Comparison of ENCODE assay signal across 1 cellular context in genomic region chr17:76567634-76568432, GRCh38.
TF ChIP-seq lines count a peak whose summit lies in the region.

No MANE protein-coding gene starts in this region.

TF ChIP-seq in HepG2, 621 proteins besides CTCF, POLR2A, EP300 and RAD21 (continued from another document):
- TF ChIP-seq SALL1 (CRISPR knock-in tag; IDR thresholded peaks at IDR 0.05), result peak; percentile 63
- TF ChIP-seq MED1 (CRISPR knock-in tag; IDR thresholded peaks at IDR 0.05), result peak; percentile 47
- TF ChIP-seq EHMT2 (IDR thresholded peaks at IDR 0.05; ENCODE audit: borderline replicate concordance, low read depth, low read length), result no peak
- TF ChIP-seq ZNF639 (CRISPR knock-in tag; conservative IDR thresholded peaks at IDR 0.05), result no peak
- TF ChIP-seq UBTF (CRISPR knock-in tag; IDR thresholded peaks at IDR 0.05), result peak; percentile 45; the same call in 1 of the 2 replicates
- peak; percentile 72 for TF ChIP-seq BORCS8-MEF2B (CRISPR knock-in tag; IDR thresholded peaks at IDR 0.05)
- TF ChIP-seq SOX13 (IDR thresholded peaks at IDR 0.05), result no peak
- peak in 1 of 2 experiments; percentile 63; a peak in 1 of 4 replicates for TF ChIP-seq SOX13 (CRISPR knock-in tag; conservative IDR thresholded peaks at IDR 0.05 in 1 of 2, IDR thresholded peaks at IDR 0.05 in 1 of 2)
- no peak for TF ChIP-seq RBFOX2 (IDR thresholded peaks at IDR 0.05; ENCODE audit: low read depth, low read length)
- TF ChIP-seq RBM22 (optimal IDR thresholded peaks at IDR 0.05; ENCODE audit: low read length), result peak; percentile 87
- TF ChIP-seq LCORL (IDR thresholded peaks at IDR 0.05), result no peak
- peak; percentile 37; the same call in 1 of the 2 replicates for TF ChIP-seq LCORL (CRISPR knock-in tag; IDR thresholded peaks at IDR 0.05)
- TF ChIP-seq U2AF2 (IDR thresholded peaks at IDR 0.05; ENCODE audit: low read depth, low read length), result no peak
- TF ChIP-seq ZNF414 (CRISPR knock-in tag; IDR thresholded peaks at IDR 0.05), result no peak
- peak; percentile 29; the same call in 1 of the 2 replicates for TF ChIP-seq CBX5 (CRISPR knock-in tag; IDR thresholded peaks at IDR 0.05; ENCODE audit: borderline replicate concordance)
- TF ChIP-seq SPEN (CRISPR knock-in tag; IDR thresholded peaks at IDR 0.05; ENCODE audit: low read depth), result peak; percentile 18; the same call in 1 of the 2 replicates
- peak; percentile 53 for TF ChIP-seq POLR2AphosphoS5 (IDR thresholded peaks at IDR 0.05; ENCODE audit: low read depth, low read length)
- no peak for TF ChIP-seq FOXA1 (IDR thresholded peaks at IDR 0.05)
- peak; percentile 66 for TF ChIP-seq FOXA1 (CRISPR knock-in tag; IDR thresholded peaks at IDR 0.05)
- peak; percentile 30; the same call in 1 of the 2 replicates for TF ChIP-seq ZNF878 (CRISPR knock-in tag; IDR thresholded peaks at IDR 0.05)
- TF ChIP-seq KDM2A (CRISPR knock-in tag; IDR thresholded peaks at IDR 0.05; ENCODE audit: borderline replicate concordance, low read depth), result peak; percentile 90
- TF ChIP-seq ZNF17 (CRISPR knock-in tag; IDR thresholded peaks at IDR 0.05), result no peak
- TF ChIP-seq FOXO1 (CRISPR knock-in tag; IDR thresholded peaks at IDR 0.05), result peak; percentile 61; the same call in 1 of the 2 replicates
- peak; percentile 65; the same call in 1 of the 2 replicates for TF ChIP-seq THAP7 (CRISPR knock-in tag; IDR thresholded peaks at IDR 0.05)
- TF ChIP-seq MAX (IDR thresholded peaks at IDR 0.05), result peak; percentile 55
- TF ChIP-seq ZSCAN9 (CRISPR knock-in tag; IDR thresholded peaks at IDR 0.05; ENCODE audit: borderline replicate concordance), result peak; percentile 27; the same call in 1 of the 2 replicates
- TF ChIP-seq NR2F6 (IDR thresholded peaks at IDR 0.05), result no peak
- TF ChIP-seq NR2F6 (CRISPR knock-in tag; IDR thresholded peaks at IDR 0.05), result 0 out of 2 replicates have a peak, but pooled peaks have one; percentile 4
- TF ChIP-seq ESRRA (CRISPR knock-in tag; IDR thresholded peaks at IDR 0.05; ENCODE audit: low read depth), result no peak
- TF ChIP-seq ZEB1 (IDR thresholded peaks at IDR 0.05; ENCODE audit: insufficient replicate concordance, low read depth), result no peak
- peak; percentile 44; the same call in 1 of the 2 replicates for TF ChIP-seq KAT8 (CRISPR knock-in tag; IDR thresholded peaks at IDR 0.05)
- 0 out of 2 replicates have a peak, but pooled peaks have one; percentile 19 for TF ChIP-seq ZNF766 (CRISPR knock-in tag; IDR thresholded peaks at IDR 0.05; ENCODE audit: borderline replicate concordance)
- TF ChIP-seq GMEB1 (CRISPR knock-in tag; IDR thresholded peaks at IDR 0.05; ENCODE audit: borderline replicate concordance), result 0 out of 2 replicates have a peak, but pooled peaks have one; percentile 19
- no peak for TF ChIP-seq MAFF (IDR thresholded peaks at IDR 0.05; ENCODE audit: low read depth, low read length)
- TF ChIP-seq RXRB (CRISPR knock-in tag; IDR thresholded peaks at IDR 0.05; ENCODE audit: borderline replicate concordance), result peak; percentile 68; the same call in 1 of the 2 replicates
